6 cellular contexts compared by ENCODE assay signal in the genomic region with DNA sequence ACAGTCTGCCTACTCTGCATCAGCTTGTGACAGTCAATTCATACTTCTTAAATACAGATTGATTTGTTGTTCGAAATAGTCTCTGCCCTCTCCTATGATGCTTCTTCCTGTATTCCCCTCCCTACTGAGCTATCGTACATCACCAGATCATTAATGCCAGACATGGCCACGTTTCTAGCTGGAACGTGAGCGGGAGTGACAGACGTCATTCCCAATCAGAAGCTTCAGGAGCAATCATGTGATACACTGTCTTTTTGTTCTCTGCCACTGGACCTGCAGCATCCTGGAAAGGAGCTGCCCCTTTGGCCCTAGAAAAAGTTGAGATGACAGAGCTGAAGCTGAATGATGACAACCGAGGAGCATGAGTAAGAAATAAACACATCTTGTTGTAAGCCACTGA.
"Had no signal": no experiment of that assay in that cellular context is flagged by ENCODE, and none has a peak within 500 bp of the region (broad histone marks: within the 10 kb centered on the region; RNA-seq: fewer than 3 reads in every experiment).

No MANE protein-coding gene starts in this region.

- FAIRE-seq: HTR-8/SVneo had no signal

- DNase-seq: GM23248, GOT3, H7, IMR-90, KBM-7 had no signal
